Comparison of ENCODE assay signal across 7 cellular contexts in genomic region chr3:190862209-190863118, GRCh38. TPM values are rescaled to one million over a fixed set of nuclear protein-coding genes. Genes with fewer than 3 reads are reported as not detected.
DNase-seq lines count a peak whose midpoint lies in the region; ATAC-seq, FAIRE-seq and TF ChIP-seq lines count a peak whose summit lies in the region.

TSS of gene GMNC (minus strand) at chr3:190862694. CDS start at chr3:190862615, 79 bp downstream.

- H3K9me3 Mint-ChIP-seq in stimulated activated naive CD8-positive, alpha-beta T cell treated with anti-CD3 and anti-CD28 coated beads, Interleukin-15, amount 100 ng/mL, for 72 hours, result no peaks in the 10 kb centered on the region

- H3K27me3 ChIP-seq in H7 (ENCODE audit: control insufficient read depth, insufficient read depth, low read length), result peaks cover 31% of the 10 kb centered on the region
- H3K27me3 ChIP-seq in mucosa of rectum (ENCODE audit: control insufficient read depth in 2 of 2, insufficient read depth in 2 of 2, low read length in 2 of 2), result peaks cover 2 to 7% of the 10 kb centered on the region in 2 donors

- H3K27me3 Mint-ChIP-seq in stimulated activated naive CD8-positive, alpha-beta T cell treated with anti-CD3 and anti-CD28 coated beads, Interleukin-15, amount 100 ng/mL, for 72 hours, result peaks cover 59% of the 10 kb centered on the region

- no peak within 1 kb of the TSS for H3K27ac Mint-ChIP-seq in stimulated activated naive CD8-positive, alpha-beta T cell treated with anti-CD3 and anti-CD28 coated beads, Interleukin-15, amount 100 ng/mL, for 72 hours

- TF ChIP-seq POLR2A in GM12892 (IDR thresholded peaks at IDR 0.05; ENCODE audit: low read depth, low read length), result no peak

- peaks cover 7% of the 10 kb centered on the region for H3K4me1 Mint-ChIP-seq in stimulated activated naive CD8-positive, alpha-beta T cell treated with anti-CD3 and anti-CD28 coated beads, Interleukin-15, amount 100 ng/mL, for 72 hours

- H3K27ac ChIP-seq in mucosa of rectum (ENCODE audit: low read depth in 2 of 2, low read length in 2 of 2), result no peak within 1 kb of the TSS

- H3K9me3 ChIP-seq in mucosa of rectum (ENCODE audit: control insufficient read depth in 2 of 2, low read length in 2 of 2), result no peaks in the 10 kb centered on the region

- H3K4me3 ChIP-seq in H7 (ENCODE audit: insufficient read depth, low read depth, low read length) (peak within 1 kb of the TSS; percentile 63), mucosa of rectum (ENCODE audit: low read length in 2 of 2) (peak within 1 kb of the TSS; percentile 62 to 68)

- peak within 1 kb of the TSS in 1 of 2 donors; percentile 47 for H3K9ac ChIP-seq in mucosa of rectum (ENCODE audit: low read depth in 1 of 2, low read length in 2 of 2)

- FAIRE-seq in GM12892 (lab: Jason Lieb, UNC), result peak; percentile 79

- H3K36me3 ChIP-seq in H7 (replicated peaks; ENCODE audit: control insufficient read depth, insufficient read depth, low read length), result no peaks in the 10 kb centered on the region
- no peaks in the 10 kb centered on the region for H3K36me3 ChIP-seq in mucosa of rectum (ENCODE audit: control insufficient read depth in 2 of 2, insufficient read depth in 2 of 2, low read length in 2 of 2)

- ATAC-seq in stimulated activated naive CD8-positive, alpha-beta T cell treated with anti-CD3 and anti-CD28 coated beads, Interleukin-15, amount 100 ng/mL, for 72 hours, result peak; percentile 87

- H3K4me3 Mint-ChIP-seq in stimulated activated naive CD8-positive, alpha-beta T cell treated with anti-CD3 and anti-CD28 coated beads, Interleukin-15, amount 100 ng/mL, for 72 hours, result peak within 1 kb of the TSS; percentile 32 to 61

- H3K4me1 ChIP-seq in mucosa of rectum (ENCODE audit: control insufficient read depth in 2 of 2, insufficient read depth in 2 of 2, low read length in 2 of 2), result no peaks in the 10 kb centered on the region

- DNase-seq in GM12892 (ENCODE audit: insufficient read length) (no peak), H7 (peak; percentile 59), M059J (ENCODE audit: low read depth) (peak; percentile 77), fibroblast of gingiva (ENCODE audit: low read depth) (peak; percentile 70)
- peak; percentile 1 for DNase-seq in activated CD8-positive, alpha-beta memory T cell treated with anti-CD3 and anti-CD28 coated beads, Interleukin-2, amount 50 U/mL, for 24 hours (ENCODE audit: extremely low read depth)
- DNase-seq in stimulated activated naive CD8-positive, alpha-beta T cell treated with anti-CD3 and anti-CD28 coated beads, Interleukin-15, amount 100 ng/mL, for 72 hours, result peak; percentile 30 to 36

RNA-seq across cellular contexts. Expression of gene GMNC, which starts in this region (rescaled TPM):
- not detected for polyA plus RNA-seq in GM12892 (2012; ENCODE audit: missing spikeins)
- total RNA-seq in H7 (2014; rRNA removed; shearing (Covaris generic)), result 0.07 TPM in 1 of 2 replicates, not detected in the other
- 0.02 and 0.07 TPM in 2 replicates for total RNA-seq in M059J (2014; rRNA removed; shearing (Covaris generic))

Comparison
In these comparisons a context has a peak if more than half of its experiments do, and no peak if none do; other contexts are left out.
1. Peak in DNase-seq and H3K4me3 ChIP-seq in H7; RNA of the gene not detected or under 1 TPM.
2. Peak in DNase-seq in M059J; RNA of the gene not detected or under 1 TPM.